In genomic region chr19:17554968-17555479, GRCh38 we compare ENCODE assay signal across 1 cellular context.
TF ChIP-seq lines count a peak whose summit lies in the region.

No MANE protein-coding gene starts in this region.

TF ChIP-seq in IMR-90, 13 proteins besides CTCF, POLR2A, EP300 and RAD21 (continued from another document):
- no peak for TF ChIP-seq CEBPB (IDR thresholded peaks at IDR 0.05; ENCODE audit: low read depth, low read length)
